ENCODE assay signal across 28 cellular contexts in the genomic region with DNA sequence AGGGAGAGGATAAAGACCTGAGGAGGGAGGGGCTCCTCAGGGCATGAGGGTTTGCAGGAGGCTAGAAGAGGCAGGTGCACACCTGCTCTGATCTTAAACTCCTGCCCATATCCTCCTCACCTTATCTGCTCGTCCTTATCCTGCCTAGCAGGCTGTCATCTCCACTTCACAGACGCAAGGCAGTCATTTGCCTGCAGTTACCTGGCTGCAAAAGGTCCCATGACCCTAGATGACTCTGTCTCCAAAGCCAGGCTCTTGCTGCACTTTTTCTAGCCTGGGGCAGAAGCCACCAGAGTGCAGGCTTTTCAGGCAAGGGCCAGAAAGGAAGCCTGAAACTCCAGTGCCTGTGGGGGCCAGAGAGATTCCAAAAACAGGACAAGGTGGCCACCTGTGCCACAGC. TPM values are rescaled to one million over a fixed set of nuclear protein-coding genes. Genes with fewer than 3 reads are reported as not detected.
DNase-seq lines count a peak whose midpoint lies in the region; ATAC-seq and TF ChIP-seq lines count a peak whose summit lies in the region.
"Had no signal": no experiment of that assay in that cellular context is flagged by ENCODE, and none has a peak within 500 bp of the region (broad histone marks: within the 10 kb centered on the region; RNA-seq: fewer than 3 reads in every experiment).

No MANE protein-coding gene starts in this region.

- H3K9me3 ChIP-seq in IMR-90 (ENCODE audit: control insufficient read depth, insufficient read depth, low read length) = no peaks in the 10 kb centered on the region
- no peaks in the 10 kb centered on the region for H3K9me3 ChIP-seq in iPS-18c (ENCODE audit: control insufficient read depth, insufficient read depth, low read length)
- no peaks in the 10 kb centered on the region for H3K9me3 ChIP-seq in trophoblast cell (ENCODE audit: insufficient read depth, low read depth, low read length)
- H3K9me3 ChIP-seq: heart right ventricle, ovary, right atrium auricular region, spleen had no signal

- in situ Hi-C loops in IMR-90 (cut with MboI; ENCODE audit: low sequenced_read_pairs) = no loop called here

- dilution Hi-C loops in IMR-90 (cut with HindIII; ENCODE audit: low sequenced_read_pairs, unreplicated experiment) = no loop called here

- H2AFZ ChIP-seq in IMR-90 (replicated peaks; ENCODE audit: low read length, poor library complexity) (no peak overlapping the region), trophoblast cell (ENCODE audit: insufficient read depth, low read length, poor library complexity) (no peak overlapping the region)

- no peak overlapping the region for H2BK12ac ChIP-seq in trophoblast cell (ENCODE audit: low read length)

- H3K4me3 ChIP-seq in IMR-90 (ENCODE audit: insufficient read depth, low read depth, low read length) = no peak overlapping the region
- H3K4me3 ChIP-seq in iPS-18c (ENCODE audit: insufficient read depth, low read depth, low read length) = peak overlapping the region; percentile 36
- no peak overlapping the region for H3K4me3 ChIP-seq in trophoblast cell (ENCODE audit: low read depth, low read length)
- H3K4me3 ChIP-seq: ovary, right atrium auricular region, SK-N-MC, spleen had no signal

- no peak overlapping the region for H2BK120ac ChIP-seq in IMR-90 (ENCODE audit: low read depth, low read length)
- H2BK120ac ChIP-seq in trophoblast cell (ENCODE audit: insufficient read depth, low read length, poor library complexity) = no peak overlapping the region

- H3K56ac ChIP-seq in IMR-90 (ENCODE audit: extremely low read depth, insufficient read depth, low read length) = no peak overlapping the region

- peaks cover 3% of the 10 kb centered on the region; the same call in 1 of the 2 replicates for H3K36me3 ChIP-seq in IMR-90 (ENCODE audit: control insufficient read depth, insufficient read depth, low read length)
- peaks cover 2% of the 10 kb centered on the region in 2 experiments for H3K36me3 ChIP-seq in trophoblast cell (ENCODE audit: control insufficient read depth in 1 of 2, insufficient read depth in 2 of 2, low read length in 2 of 2)
- H3K36me3 ChIP-seq: ovary, right atrium auricular region had no signal

- peak overlapping the region; percentile 78 for H2AK9ac ChIP-seq in IMR-90 (replicated peaks; ENCODE audit: low read depth, low read length, poor library complexity)

- H3K23ac ChIP-seq in IMR-90 (ENCODE audit: low read depth, low read length) (no peak overlapping the region), trophoblast cell (ENCODE audit: low read length) (no peak overlapping the region)

- H3K27me3 ChIP-seq in IMR-90 (ENCODE audit: control insufficient read depth, insufficient read depth, low read length) (peaks cover 6% of the 10 kb centered on the region; the same call in 1 of the 2 replicates), trophoblast cell (ENCODE audit: insufficient read depth, low read length) (peaks cover 5% of the 10 kb centered on the region)
- H3K27me3 ChIP-seq: ovary, right atrium auricular region had no signal

- H2AK5ac ChIP-seq in IMR-90 (ENCODE audit: low read depth, low read length) = no peak overlapping the region
- no peak overlapping the region for H2AK5ac ChIP-seq in trophoblast cell (ENCODE audit: low read length)

- H3K4ac ChIP-seq in IMR-90 (ENCODE audit: low read depth, low read length) (no peak overlapping the region), trophoblast cell (ENCODE audit: low read depth, low read length) (no peak overlapping the region)

- DNase-seq in DMS 273 (lab: John Stamatoyannopoulos, UW; ENCODE audit: unreplicated experiment) = peak; percentile 22
- DNase-seq in DMS 273 treated with DMSO at 0.1 percent for 48 hours (lab: John Stamatoyannopoulos, UW) = no peak
- no peak for DNase-seq in IMR-90
- DNase-seq in trophoblast cell = peak; percentile 96 to 98
- DNase-seq in dedifferentiated amniotic fluid mesenchymal stem cell (ENCODE audit: extremely low spot score) = no peak
- DNase-seq in NCI-H748 treated with DMSO at 0.1 percent for 48 hours (lab: John Stamatoyannopoulos, UW) = no peak
- DNase-seq in SK-N-DZ (ENCODE audit: low spot score) = no peak
- DNase-seq: activated CD4-positive, alpha-beta T cell treated with anti-CD3 and anti-CD28 coated beads for 4 hours; activated naive CD4-positive, alpha-beta T cell treated with Interleukin-2 at 50 U/mL for 16 hours; activated T-cell treated with anti-CD3 and anti-CD28 coated beads, Interleukin-2, amount 50 U/mL, for 72 hours; aorta; CD4-positive, alpha-beta memory T cell; central memory CD4-positive, alpha-beta T cell; DND-41; H7; heart right ventricle; Kasumi-1; NCI-H1694 treated with DMSO at 0.1 percent for 48 hours; NCI-H524 treated with DMSO at 0.1 percent for 48 hours; ovary; spleen; stimulated activated CD4-positive, alpha-beta T cell treated with anti-CD3 and anti-CD28 coated beads, Interleukin-2, amount 100 ng/mL, for 48 hours; T-helper 2 cell had no signal

- intact Hi-C loops in IMR-90 (cut with micrococcal nuclease) = no loop called here

- no peak overlapping the region for H4K12ac ChIP-seq in trophoblast cell (ENCODE audit: low read depth, low read length)

- BruUV-seq in IMR-90 (replicated peaks; lab: Mats Ljungman, UMichigan) = no TSS peak

- H2BK5ac ChIP-seq in IMR-90 (ENCODE audit: low read depth, low read length, poor library complexity, severe bottlenecking) (no peak overlapping the region), trophoblast cell (ENCODE audit: low read depth, low read length, poor library complexity) (no peak overlapping the region)

- H3K27ac ChIP-seq in IMR-90 (ENCODE audit: insufficient read depth, low read length) (no peak overlapping the region), trophoblast cell (ENCODE audit: low read depth, low read length) (no peak overlapping the region)
- H3K27ac ChIP-seq: 22Rv1, heart right ventricle, ovary, right atrium auricular region, SK-N-MC, spleen had no signal

- H2BK15ac ChIP-seq in IMR-90 (ENCODE audit: low read depth, low read length) = no peak overlapping the region

- H3K14ac ChIP-seq in IMR-90 (replicated peaks; ENCODE audit: low read depth, low read length) (no peak overlapping the region), trophoblast cell (ENCODE audit: low read length) (no peak overlapping the region)

- no peak overlapping the region for H3K18ac ChIP-seq in IMR-90 (ENCODE audit: low read depth, low read length)
- no peak overlapping the region for H3K18ac ChIP-seq in trophoblast cell (ENCODE audit: low read length)

- H3K4me1 ChIP-seq in IMR-90 (ENCODE audit: control insufficient read depth, insufficient read depth, low read length) (peaks cover 3% of the 10 kb centered on the region; the same call in 1 of the 2 replicates), trophoblast cell (ENCODE audit: control insufficient read depth in 1 of 2, insufficient read depth in 2 of 2, low read length in 2 of 2) (peaks cover 13 to 14% of the 10 kb centered on the region in 2 experiments)

- H3K79me2 ChIP-seq in trophoblast cell (ENCODE audit: control insufficient read depth, insufficient read depth, low read length, poor library complexity) = no peaks in the 10 kb centered on the region

- H4K8ac ChIP-seq in IMR-90 (ENCODE audit: low read depth in 2 of 2, low read length in 2 of 2) (no peak overlapping the region), trophoblast cell (ENCODE audit: low read depth, low read length) (no peak overlapping the region)

- CTCF ChIA-PET in IMR-90 (lab: Yijun Ruan, JAX) = no interaction called here

- H4K91ac ChIP-seq in IMR-90 (ENCODE audit: insufficient read depth, low read depth, low read length) = no peak overlapping the region
- H4K91ac ChIP-seq in trophoblast cell (ENCODE audit: low read depth, low read length) = no peak overlapping the region

- no peak overlapping the region for H3K4me2 ChIP-seq in IMR-90 (ENCODE audit: low read depth, low read length)
- H3K4me2 ChIP-seq in trophoblast cell (ENCODE audit: low read length) = no peak overlapping the region

- H3K9ac ChIP-seq in IMR-90 (ENCODE audit: low read depth, low read length) = no peak overlapping the region
- H3K9ac ChIP-seq in trophoblast cell (ENCODE audit: low read length) = no peak overlapping the region

- no peak overlapping the region for H2BK20ac ChIP-seq in IMR-90 (ENCODE audit: low read depth, low read length)

- no peak for TF ChIP-seq POLR2A in IMR-90 (IDR thresholded peaks at IDR 0.05; ENCODE audit: low read depth, low read length)

- no peak overlapping the region for H4K5ac ChIP-seq in IMR-90 (ENCODE audit: low read depth, low read length)

- no CpG with 5 or more reads among the region's 2 CpGs for WGBS in IMR-90 (ENCODE audit: extremely low coverage in 2 of 2, insufficient read length in 1 of 2), 2 experiments
- WGBS in trophoblast cell (ENCODE audit: extremely low coverage, insufficient coverage, insufficient read length) = no CpG with 5 or more reads among the region's 2 CpGs

- no peak for TF ChIP-seq RAD21 in IMR-90 (IDR thresholded peaks at IDR 0.05; ENCODE audit: low read length)

- no peak for TF ChIP-seq CTCF in IMR-90 (conservative IDR thresholded peaks at IDR 0.05; ENCODE audit: low read depth, low read length)

- H3K79me1 ChIP-seq in IMR-90 (ENCODE audit: low read depth in 1 of 2, low read length in 2 of 2) (no peaks in the 10 kb centered on the region), trophoblast cell (ENCODE audit: low read length) (peaks cover 2% of the 10 kb centered on the region)

- POLR2A ChIA-PET in IMR-90 (lab: Charles Lee; ENCODE audit: unreplicated experiment) = no interaction called here

- ATAC-seq in IMR-90 (ENCODE audit: low read depth) = no peak
- ATAC-seq: activated T-cell treated with anti-CD3 and anti-CD28 coated beads, Interleukin-2, amount 50 U/mL, for 72 hours; heart right ventricle; stimulated activated memory B cell treated with anti-CD40 and anti-IgM and Interleukin-4, amounts not matched to agents 10 μg/mL and 1 μg/mL and 100 μg/mL, for 72 hours had no signal

- H4K20me1 ChIP-seq in IMR-90 (ENCODE audit: insufficient read depth, low read length) = no peaks in the 10 kb centered on the region

- no peaks in the 10 kb centered on the region for H3K9me1 ChIP-seq in IMR-90 (ENCODE audit: insufficient read depth, low read length)

RNA-seq across cellular contexts. Expression of a gene that starts 1.7 kb away (rescaled TPM):
- 3.3 and 3.4 TPM in 2 replicates for total RNA-seq in IMR-90 (2012; rRNA removed)
- 3.4 TPM in 2 replicates for polyA plus RNA-seq in IMR-90 (2012; rRNA removed)
- 2.0 and 5.4 TPM in 2 replicates for polyA plus RNA-seq in IMR-90 (2012; cell fraction: cytosol; rRNA removed)
- 2.0 and 2.5 TPM in 2 replicates for polyA plus RNA-seq in IMR-90 (2012; cell fraction: nucleus; rRNA removed; ENCODE audit: low replicate concordance)
- 2.3 and 2.5 TPM in 2 replicates for polyA plus RNA-seq in trophoblast cell (2013)
- 7.3 and 7.5 TPM in 2 replicates for polyA plus RNA-seq in SK-N-DZ (2014; cell fraction: cytosol; rRNA removed)
- 7.7 and 10.7 TPM in 2 replicates for polyA plus RNA-seq in SK-N-DZ (2014; cell fraction: nucleus; rRNA removed)

RNA-seq across cellular contexts. Expression of a gene that starts 23.4 kb away (rescaled TPM):
- total RNA-seq in IMR-90 (2012; rRNA removed) = 3.2 and 6.1 TPM in 2 replicates
- 7.2 and 8.8 TPM in 2 replicates for polyA plus RNA-seq in IMR-90 (2012; rRNA removed)
- polyA plus RNA-seq in IMR-90 (2012; cell fraction: cytosol; rRNA removed) = 4.3 and 7.0 TPM in 2 replicates
- 37.8 and 74.7 TPM in 2 replicates for polyA plus RNA-seq in IMR-90 (2012; cell fraction: nucleus; rRNA removed; ENCODE audit: low replicate concordance)
- 7.7 TPM in 2 replicates for polyA plus RNA-seq in trophoblast cell (2013)
- polyA plus RNA-seq in SK-N-DZ (2014; cell fraction: cytosol; rRNA removed) = 10.8 and 19.4 TPM in 2 replicates
- 51.0 and 57.6 TPM in 2 replicates for polyA plus RNA-seq in SK-N-DZ (2014; cell fraction: nucleus; rRNA removed)

RNA-seq across cellular contexts. Expression of a gene that starts 23.9 kb away (rescaled TPM):
- total RNA-seq in IMR-90 (2012; rRNA removed) = 6.1 and 7.0 TPM in 2 replicates
- 20.4 and 20.8 TPM in 2 replicates for polyA plus RNA-seq in IMR-90 (2012; rRNA removed)
- polyA plus RNA-seq in IMR-90 (2012; cell fraction: cytosol; rRNA removed) = 15.0 and 24.5 TPM in 2 replicates
- polyA plus RNA-seq in IMR-90 (2012; cell fraction: nucleus; rRNA removed; ENCODE audit: low replicate concordance) = 18.9 and 24.4 TPM in 2 replicates
- polyA plus RNA-seq in trophoblast cell (2013) = 12.6 and 13.9 TPM in 2 replicates
- 24.2 and 27.5 TPM in 2 replicates for polyA plus RNA-seq in SK-N-DZ (2014; cell fraction: cytosol; rRNA removed)
- 20.3 and 36.4 TPM in 2 replicates for polyA plus RNA-seq in SK-N-DZ (2014; cell fraction: nucleus; rRNA removed)

RNA-seq across cellular contexts. Expression of a gene that starts 36.5 kb away (rescaled TPM):
- total RNA-seq in IMR-90 (2012; rRNA removed) = 40.0 and 58.3 TPM in 2 replicates
- polyA plus RNA-seq in IMR-90 (2012; rRNA removed) = 42.4 and 43.9 TPM in 2 replicates
- 44.3 and 54.2 TPM in 2 replicates for polyA plus RNA-seq in IMR-90 (2012; cell fraction: cytosol; rRNA removed)
- 21.2 and 39.8 TPM in 2 replicates for polyA plus RNA-seq in IMR-90 (2012; cell fraction: nucleus; rRNA removed; ENCODE audit: low replicate concordance)
- polyA plus RNA-seq in trophoblast cell (2013) = 46.6 and 49.4 TPM in 2 replicates
- polyA plus RNA-seq in SK-N-DZ (2014; cell fraction: cytosol; rRNA removed) = 100.0 and 101 TPM in 2 replicates
- 89.4 and 113 TPM in 2 replicates for polyA plus RNA-seq in SK-N-DZ (2014; cell fraction: nucleus; rRNA removed)

Comparison
In these comparisons a context has a peak if more than half of its experiments do, and no peak if none do; other contexts are left out.
1. DNase-seq: peak in DMS 273 (single experiment) and trophoblast cell (2 of 2); none in DMS 273 treated with DMSO at 0.1 percent for 48 hours (single experiment), IMR-90 (single experiment), dedifferentiated amniotic fluid mesenchymal stem cell (single experiment), NCI-H748 treated with DMSO at 0.1 percent for 48 hours (single experiment) and SK-N-DZ (single experiment).